Comparison of ENCODE assay signal across 10 cellular contexts in genomic region chr22:26550498-26551033, GRCh38. TPM values are rescaled to one million over a fixed set of nuclear protein-coding genes. Genes with fewer than 3 reads are reported as not detected.
A peak's percentile ranks its signal among the peaks of the same experiment; 100 is the strongest.
DNase-seq lines count a peak whose midpoint lies in the region; ATAC-seq lines count a peak whose summit lies in the region.
"Had no signal": no experiment of that assay in that cellular context is flagged by ENCODE, and none has a peak within 500 bp of the region (broad histone marks: within the 10 kb centered on the region; RNA-seq: fewer than 3 reads in every experiment).

No MANE protein-coding gene starts in this region.

- intact Hi-C loops in cardiac septum (cut with DNase I), result no loop called here

- H3K27me3 Mint-ChIP-seq in activated T-helper 17 cell treated with anti-CD3 and anti-CD28 coated beads, Interleukin-2, amount 50 U/mL, for 72 hours, result no peaks in the 10 kb centered on the region

- ATAC-seq in activated T-helper 17 cell treated with anti-CD3 and anti-CD28 coated beads, Interleukin-2, amount 50 U/mL, for 72 hours (replicated peaks), result no peak
- ATAC-seq in GM19397 (IDR thresholded peaks at IDR 0.05; ENCODE audit: unreplicated experiment) (no peak), GM21717 (IDR thresholded peaks at IDR 0.05; ENCODE audit: unreplicated experiment) (no peak)
- ATAC-seq: GM12878 had no signal

- no peaks in the 10 kb centered on the region for H3K9me3 Mint-ChIP-seq in activated T-helper 17 cell treated with anti-CD3 and anti-CD28 coated beads, Interleukin-2, amount 50 U/mL, for 72 hours

- H3K4me3 Mint-ChIP-seq in activated T-helper 17 cell treated with anti-CD3 and anti-CD28 coated beads, Interleukin-2, amount 50 U/mL, for 72 hours, result no peak overlapping the region

- H3K4me1 Mint-ChIP-seq in activated T-helper 17 cell treated with anti-CD3 and anti-CD28 coated beads, Interleukin-2, amount 50 U/mL, for 72 hours, result peaks cover 21% of the 10 kb centered on the region

- H3K36me3 Mint-ChIP-seq in activated T-helper 17 cell treated with anti-CD3 and anti-CD28 coated beads, Interleukin-2, amount 50 U/mL, for 72 hours (ENCODE audit: low read depth), result peaks cover 16% of the 10 kb centered on the region

- peak overlapping the region; percentile 13 for H3K27ac Mint-ChIP-seq in activated T-helper 17 cell treated with anti-CD3 and anti-CD28 coated beads, Interleukin-2, amount 50 U/mL, for 72 hours

- DNase-seq in GM04503 (ENCODE audit: low read depth) (peak; percentile 87), cardiac septum (ENCODE audit: low spot score) (peak; percentile 88), retina (peak; percentile 8), NCI-H82 treated with DMSO at 0.1 percent for 48 hours (lab: John Stamatoyannopoulos, UW; ENCODE audit: unreplicated experiment) (no peak), NAMALWA (ENCODE audit: low spot score) (no peak)
- DNase-seq: stimulated activated CD4-positive, alpha-beta T cell treated with anti-CD3 and anti-CD28 coated beads, Interleukin-1b, Interleukin-23, amount 100 ng/mL, for 48 hours had no signal

RNA-seq across cellular contexts. Expression of gene TFIP11, which starts 38.3 kb away (rescaled TPM):
- total RNA-seq in activated T-helper 17 cell treated with anti-CD3 and anti-CD28 coated beads, Interleukin-2, amount 50 U/mL, for 72 hours, result 10 to 100 TPM; 44.8 to 50.4 TPM
- total RNA-seq in cardiac septum, result 18.0 TPM

RNA-seq across cellular contexts. Expression of gene TPST2, which starts 39.4 kb away (rescaled TPM):
- total RNA-seq in activated T-helper 17 cell treated with anti-CD3 and anti-CD28 coated beads, Interleukin-2, amount 50 U/mL, for 72 hours, result 10 to 100 TPM; 23.2 to 27.5 TPM
- total RNA-seq in cardiac septum, result 22.0 TPM

Comparison
In these comparisons a context has a peak if more than half of its experiments do, and no peak if none do; other contexts are left out.
1. DNase-seq: peak in GM04503 (single experiment), cardiac septum (single experiment) and retina (single experiment); none in NCI-H82 treated with DMSO at 0.1 percent for 48 hours (single experiment) and NAMALWA (single experiment).